ENCODE assay signal across 8 cellular contexts in the genomic region with DNA sequence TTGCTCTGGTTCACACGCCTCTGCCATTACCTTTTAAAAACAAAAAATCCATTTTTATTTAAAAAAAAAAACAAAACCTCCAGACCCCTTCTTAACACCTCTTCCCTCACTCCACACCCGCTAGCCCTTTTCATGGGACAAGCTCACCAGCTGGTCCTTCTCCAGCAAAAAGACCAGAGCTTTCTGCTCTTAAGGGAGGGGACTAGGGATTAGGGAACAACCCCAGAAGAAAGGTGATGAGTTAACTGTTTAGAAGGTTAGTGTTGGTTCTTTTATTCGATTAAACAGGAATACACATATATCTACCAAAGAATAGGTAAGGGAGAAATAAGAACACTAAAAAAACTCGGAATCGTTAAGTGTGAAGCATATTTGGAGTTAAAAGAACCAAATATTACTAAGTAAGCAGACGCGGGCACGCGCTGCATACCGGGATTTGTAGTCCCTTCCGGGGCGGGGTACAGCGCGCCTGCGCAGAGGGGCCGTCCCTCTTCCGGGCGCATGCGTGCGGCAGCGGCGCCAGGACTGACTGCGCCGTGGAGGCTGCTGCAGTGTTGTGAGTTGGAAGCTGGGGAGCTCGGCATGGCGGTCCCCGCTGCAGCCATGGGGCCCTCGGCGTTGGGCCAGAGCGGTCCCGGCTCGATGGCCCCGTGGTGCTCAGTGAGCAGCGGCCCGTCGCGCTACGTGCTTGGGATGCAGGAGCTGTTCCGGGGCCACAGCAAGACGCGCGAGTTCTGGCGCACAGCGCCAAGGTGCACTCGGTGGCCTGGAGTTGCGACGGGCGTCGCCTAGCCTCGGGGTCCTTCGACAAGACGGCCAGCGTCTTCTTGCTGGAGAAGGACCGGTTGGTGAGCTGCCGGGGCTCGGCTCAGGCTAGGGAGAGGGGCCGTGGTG.
A peak's percentile ranks its signal among the peaks of the same experiment; 100 is the strongest.
DNase-seq lines count a peak whose midpoint lies in the region; ATAC-seq, FAIRE-seq and TF ChIP-seq lines count a peak whose summit lies in the region.
"Not testable (repeated sequence)": the region's sequence is repeated elsewhere in the genome, so short reads cannot be mapped to it uniquely, and the experiment has no call there.

No MANE protein-coding gene starts in this region.

- not testable (repeated sequence) for H3K27me3 ChIP-seq in Caco-2 (replicated peaks; ENCODE audit: control insufficient read depth, insufficient read depth, low read length); endothelial cell of umbilical vein (ENCODE audit: control insufficient read depth in 2 of 2, insufficient read depth in 2 of 2, low read length in 2 of 2); HepG2 (ENCODE audit: control insufficient read depth in 1 of 2, insufficient read depth in 2 of 2, low read length in 2 of 2)

- not testable (repeated sequence) for H3K4me2 ChIP-seq in endothelial cell of umbilical vein (ENCODE audit: insufficient read depth, low read length)
- H3K4me2 ChIP-seq in HepG2 (ENCODE audit: low read depth, low read length) = peak overlapping the region; percentile 32; the same call in 1 of the 2 replicates

- not testable (repeated sequence) for H3K4me1 ChIP-seq in Caco-2; endothelial cell of umbilical vein (ENCODE audit: control insufficient read depth, extremely low read depth, insufficient read depth, low read length); HepG2 (ENCODE audit: insufficient read depth, low read length)

- not testable (repeated sequence) for TF ChIP-seq EP300 in HepG2 (IDR thresholded peaks at IDR 0.05; ENCODE audit: low read depth in 2 of 2, low read length in 2 of 2); HepG2 (CRISPR knock-in tag; IDR thresholded peaks at IDR 0.05; ENCODE audit: borderline replicate concordance)

- not testable (repeated sequence) for H3K79me2 ChIP-seq in endothelial cell of umbilical vein (ENCODE audit: control insufficient read depth, insufficient read depth, low read length); HepG2 (ENCODE audit: insufficient read depth, low read length)

- intact Hi-C loops in Caco-2 (cut with micrococcal nuclease; ENCODE audit: unreplicated experiment); endothelial cell of umbilical vein (cut with micrococcal nuclease); HepG2 (cut with micrococcal nuclease; ENCODE audit: unreplicated experiment): not testable (repeated sequence)

- POLR2A ChIA-PET in Caco-2 (lab: Charles Lee); WTC11 (lab: Charles Lee); endothelial cell of umbilical vein (lab: Charles Lee); HepG2 (lab: Yijun Ruan, JAX): not testable (repeated sequence)

- peak in 1 of 2 experiments; percentile 35 for DNase-seq in Caco-2
- not testable (repeated sequence) for DNase-seq in WTC11 (ENCODE audit: low spot score); endothelial cell of umbilical vein (ENCODE audit: low read depth, low spot score); HepG2 (ENCODE audit: low spot score)

- H2AFZ ChIP-seq in endothelial cell of umbilical vein (ENCODE audit: low read depth, low read length); HepG2 (ENCODE audit: low read length): not testable (repeated sequence)

- H3K9me3 ChIP-seq in Caco-2; endothelial cell of umbilical vein (replicated peaks; ENCODE audit: control insufficient read depth, insufficient read depth, low read length); HepG2 (ENCODE audit: low read length): not testable (repeated sequence)

- not testable (repeated sequence) for BruUV-seq in Caco-2 (replicated peaks; lab: Mats Ljungman, UMichigan); endothelial cell of umbilical vein (replicated peaks; lab: Mats Ljungman, UMichigan); HepG2 (replicated peaks; lab: Mats Ljungman, UMichigan)

- in situ Hi-C loops in HepG2 (cut with HindIII; ENCODE audit: extremely low pct_ligation_motif_present, low pct_unique_long_range_greater_than_20kb) = not testable (repeated sequence)

- CTCF ChIA-PET in Caco-2 (lab: Charles Lee); WTC11 (lab: Charles Lee); endothelial cell of umbilical vein (lab: Charles Lee); HepG2 (lab: Yijun Ruan, JAX; ENCODE audit: low intra/inter-chr PET ratio, low total read pairs): not testable (repeated sequence)

- not testable (repeated sequence) for H3K9me1 ChIP-seq in endothelial cell of umbilical vein (replicated peaks; ENCODE audit: control insufficient read depth, extremely low read depth, insufficient read depth, low read length)

- H3K4me3 ChIP-seq in Caco-2 (ENCODE audit: low read depth, low read length) (peak overlapping the region; percentile 46), endothelial cell of umbilical vein (replicated peaks in 1 of 3; ENCODE audit: insufficient read depth in 1 of 3, low read depth in 1 of 3, low read length in 3 of 3) (peak overlapping the region in 1 of 3 experiments; percentile 40), HepG2 (replicated peaks in 1 of 3; ENCODE audit: insufficient read depth in 1 of 3, low read depth in 2 of 3, low read length in 3 of 3) (peak overlapping the region in 2 of 3 experiments; percentile 63 to 66; a peak in 3 of 6 replicates)

- peak; percentile 73 for ATAC-seq in GM19328 (IDR thresholded peaks at IDR 0.05; ENCODE audit: unreplicated experiment)
- peak; percentile 81 for ATAC-seq in HG02759 (IDR thresholded peaks at IDR 0.05; ENCODE audit: unreplicated experiment)
- peak; percentile 73 for ATAC-seq in HG03571 (IDR thresholded peaks at IDR 0.05; ENCODE audit: unreplicated experiment)
- ATAC-seq in WTC11 = peak; percentile 90
- ATAC-seq in HepG2 = peak; percentile 95
- ATAC-seq in stimulated activated memory B cell treated with anti-CD40 and anti-IgM and Interleukin-4, amounts not matched to agents 10 μg/mL and 1 μg/mL and 100 μg/mL, for 72 hours = peak; percentile 93

- not testable (repeated sequence) for H3K27ac ChIP-seq in endothelial cell of umbilical vein (ENCODE audit: insufficient read depth, low read depth, low read length); HepG2 (ENCODE audit: extremely low read length, insufficient read depth, low read length)

- FAIRE-seq in endothelial cell of umbilical vein (lab: Jason Lieb, UNC) (peak; percentile 91), HepG2 (lab: Jason Lieb, UNC) (peak; percentile 79)

- peak overlapping the region; percentile 88 for H3K4me3 Mint-ChIP-seq in Caco-2 (ENCODE audit: unreplicated experiment)
- peak overlapping the region; percentile 66 for H3K4me3 Mint-ChIP-seq in WTC11
- H3K4me3 Mint-ChIP-seq in stimulated activated memory B cell treated with anti-CD40 and anti-IgM and Interleukin-4, amounts not matched to agents 10 μg/mL and 1 μg/mL and 100 μg/mL, for 72 hours = not testable (repeated sequence)

- H3K4me1 Mint-ChIP-seq in Caco-2 (ENCODE audit: low read depth, unreplicated experiment); WTC11; stimulated activated memory B cell treated with anti-CD40 and anti-IgM and Interleukin-4, amounts not matched to agents 10 μg/mL and 1 μg/mL and 100 μg/mL, for 72 hours: not testable (repeated sequence)

- H3K9ac ChIP-seq in endothelial cell of umbilical vein (replicated peaks; ENCODE audit: extremely low read depth, insufficient read depth, low read length) = not testable (repeated sequence)
- H3K9ac ChIP-seq in HepG2 (ENCODE audit: insufficient read depth, low read depth, low read length) = peak overlapping the region; percentile 56; the same call in 1 of the 2 replicates

- H3K27ac Mint-ChIP-seq in Caco-2 (ENCODE audit: unreplicated experiment) = peak overlapping the region; percentile 61
- not testable (repeated sequence) for H3K27ac Mint-ChIP-seq in WTC11; stimulated activated memory B cell treated with anti-CD40 and anti-IgM and Interleukin-4, amounts not matched to agents 10 μg/mL and 1 μg/mL and 100 μg/mL, for 72 hours

- WGBS in HepG2 (ENCODE audit: low lambda C conversion rate) = 9% methylated on average over 11 of the region's 57 CpGs

- not testable (repeated sequence) for TF ChIP-seq RAD21 in HepG2 (CRISPR knock-in tag; IDR thresholded peaks at IDR 0.05)

- H4K20me1 ChIP-seq in endothelial cell of umbilical vein (replicated peaks; ENCODE audit: control insufficient read depth, extremely low read depth, insufficient read depth, low read length); HepG2 (ENCODE audit: insufficient read depth, low read length): not testable (repeated sequence)

- not testable (repeated sequence) for H3K27me3 Mint-ChIP-seq in Caco-2 (ENCODE audit: insufficient read depth, unreplicated experiment); WTC11 (ENCODE audit: low read depth); stimulated activated memory B cell treated with anti-CD40 and anti-IgM and Interleukin-4, amounts not matched to agents 10 μg/mL and 1 μg/mL and 100 μg/mL, for 72 hours

- dilution Hi-C loops in endothelial cell of umbilical vein (cut with MboI; ENCODE audit: extremely low pct_ligation_motif_present, low sequenced_read_pairs) = not testable (repeated sequence)

- TF ChIP-seq POLR2A in endothelial cell of umbilical vein (IDR thresholded peaks at IDR 0.05; ENCODE audit: low read depth, low read length); HepG2 (IDR thresholded peaks at IDR 0.05; ENCODE audit: insufficient read depth in 1 of 2, low read depth in 2 of 2, low read length in 2 of 2): not testable (repeated sequence)

- H3K36me3 ChIP-seq in Caco-2 (ENCODE audit: control insufficient read depth, insufficient read depth, low read length); endothelial cell of umbilical vein (ENCODE audit: control insufficient read depth in 2 of 2, extremely low read depth in 1 of 2, insufficient read depth in 2 of 2, low read length in 2 of 2); HepG2 (replicated peaks in 1 of 2; ENCODE audit: control insufficient read depth in 1 of 2, insufficient read depth in 2 of 2, low read length in 2 of 2): not testable (repeated sequence)

- not testable (repeated sequence) for H3K36me3 Mint-ChIP-seq in Caco-2 (ENCODE audit: insufficient read depth, unreplicated experiment); WTC11; stimulated activated memory B cell treated with anti-CD40 and anti-IgM and Interleukin-4, amounts not matched to agents 10 μg/mL and 1 μg/mL and 100 μg/mL, for 72 hours

- H3K9me3 Mint-ChIP-seq in Caco-2 (ENCODE audit: unreplicated experiment); WTC11; stimulated activated memory B cell treated with anti-CD40 and anti-IgM and Interleukin-4, amounts not matched to agents 10 μg/mL and 1 μg/mL and 100 μg/mL, for 72 hours: not testable (repeated sequence)

- TF ChIP-seq CTCF in Caco-2 (IDR thresholded peaks at IDR 0.05; ENCODE audit: insufficient read depth in 1 of 2, low read depth in 1 of 2, low read length in 1 of 2, severe bottlenecking in 1 of 2, unreplicated experiment in 1 of 2); WTC11 (IDR thresholded peaks at IDR 0.05); endothelial cell of umbilical vein (IDR thresholded peaks at IDR 0.05; ENCODE audit: extremely low read depth in 1 of 2, insufficient read depth in 1 of 2, low read depth in 1 of 2, low read length in 2 of 2); HepG2 (CRISPR knock-in tag; IDR thresholded peaks at IDR 0.05): not testable (repeated sequence)
